ENCODE assay signal across 8 cellular contexts in the genomic region with DNA sequence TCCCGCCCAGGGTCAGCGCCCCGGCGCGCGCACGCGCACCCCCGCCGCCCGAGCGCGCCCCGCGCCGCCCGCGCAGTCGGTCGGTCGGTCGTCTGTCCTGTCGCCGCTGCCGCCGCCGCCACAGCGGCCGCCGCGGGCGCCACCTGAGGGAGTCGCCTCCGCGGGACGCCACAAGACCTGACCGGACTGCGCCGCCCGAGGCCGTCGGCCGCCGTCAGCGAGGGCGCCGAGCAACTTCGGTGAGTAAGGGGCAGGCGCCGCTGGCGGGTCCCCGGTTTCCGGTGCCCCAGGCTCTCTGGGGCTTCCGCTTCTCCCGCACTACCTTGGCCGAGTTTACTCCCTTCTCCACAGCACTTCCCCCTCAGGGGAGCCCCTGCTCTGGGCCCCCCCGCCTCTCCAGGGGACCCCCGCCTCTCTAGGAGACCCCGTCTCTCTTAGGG. TPM values are rescaled to one million over a fixed set of nuclear protein-coding genes. Genes with fewer than 3 reads are reported as not detected.
DNase-seq lines count a peak whose midpoint lies in the region; ATAC-seq and TF ChIP-seq lines count a peak whose summit lies in the region.

No MANE protein-coding gene starts in this region.

- intact Hi-C loops in upper lobe of right lung (cut with DNase I), result no loop called here

- H3K4me3 Mint-ChIP-seq in natural killer cell treated with Interleukin-12 subunit alpha and Interleukin-12 subunit beta and Interleukin-15 and Interleukin-18, amount 100 ng/mL, for 72 hours, result peak overlapping the region; percentile 100

- H3K27me3 ChIP-seq in duodenal mucosa (ENCODE audit: control insufficient read depth in 1 of 2, insufficient read depth in 2 of 2, low read length in 2 of 2), result no peaks in the 10 kb centered on the region
- H3K27me3 ChIP-seq in upper lobe of right lung, result no peaks in the 10 kb centered on the region

- DNase-seq in T-helper 1 cell (peak in 3 of 5 donors; percentile 41 to 57 (median 44)), upper lobe of right lung (no peak), dedifferentiated amniotic fluid mesenchymal stem cell (ENCODE audit: extremely low spot score) (no peak), kidney tubule cell (ENCODE audit: low spot score) (no peak)
- DNase-seq in natural killer cell treated with Interleukin-12 subunit alpha and Interleukin-12 subunit beta and Interleukin-15 and Interleukin-18, amount 100 ng/mL, for 72 hours (ENCODE audit: low spot score), result no peak

- H3K4me1 Mint-ChIP-seq in natural killer cell treated with Interleukin-12 subunit alpha and Interleukin-12 subunit beta and Interleukin-15 and Interleukin-18, amount 100 ng/mL, for 72 hours (ENCODE audit: low read depth in 2 of 2), result peaks cover 44 to 46% of the 10 kb centered on the region in 2 donors

- H3K4me1 ChIP-seq in duodenal mucosa (ENCODE audit: control insufficient read depth in 1 of 2, insufficient read depth in 2 of 2, low read length in 2 of 2) (peaks cover 30 to 45% of the 10 kb centered on the region in 2 donors), upper lobe of right lung (peaks cover 56% of the 10 kb centered on the region)

- H3K36me3 ChIP-seq in duodenal mucosa (ENCODE audit: control insufficient read depth in 1 of 2, insufficient read depth in 2 of 2, low read length in 2 of 2) (no peaks in the 10 kb centered on the region), upper lobe of right lung (no peaks in the 10 kb centered on the region)

- no peak for TF ChIP-seq CTCF in upper lobe of right lung (IDR thresholded peaks at IDR 0.05)

- peak overlapping the region; percentile 87 to 98 for H3K9ac ChIP-seq in duodenal mucosa (ENCODE audit: low read depth in 1 of 2, low read length in 2 of 2)

- no peaks in the 10 kb centered on the region for H3K36me3 Mint-ChIP-seq in natural killer cell treated with Interleukin-12 subunit alpha and Interleukin-12 subunit beta and Interleukin-15 and Interleukin-18, amount 100 ng/mL, for 72 hours

- H3K27ac Mint-ChIP-seq in natural killer cell treated with Interleukin-12 subunit alpha and Interleukin-12 subunit beta and Interleukin-15 and Interleukin-18, amount 100 ng/mL, for 72 hours, result peak overlapping the region; percentile 97 to 99

- peak overlapping the region; percentile 56 for H3K27ac ChIP-seq in duodenal mucosa (ENCODE audit: low read depth, low read length)
- H3K27ac ChIP-seq in upper lobe of right lung, result peak overlapping the region; percentile 92

- ATAC-seq in GM18870 (IDR thresholded peaks at IDR 0.05; ENCODE audit: unreplicated experiment) (peak; percentile 1), HG03045 (IDR thresholded peaks at IDR 0.05; ENCODE audit: unreplicated experiment) (peak; percentile 17), upper lobe of right lung (no peak)
- ATAC-seq in natural killer cell treated with Interleukin-12 subunit alpha and Interleukin-12 subunit beta and Interleukin-15 and Interleukin-18, amount 100 ng/mL, for 72 hours, result peak in 1 of 2 donors; percentile 55

- H3K9me3 ChIP-seq in duodenal mucosa (ENCODE audit: control insufficient read depth in 1 of 2, low read length in 2 of 2), result no peaks in the 10 kb centered on the region
- no peaks in the 10 kb centered on the region for H3K9me3 ChIP-seq in upper lobe of right lung

- H3K9me3 Mint-ChIP-seq in natural killer cell treated with Interleukin-12 subunit alpha and Interleukin-12 subunit beta and Interleukin-15 and Interleukin-18, amount 100 ng/mL, for 72 hours, result no peaks in the 10 kb centered on the region

- H3K4me3 ChIP-seq in duodenal mucosa (ENCODE audit: low read depth in 1 of 2, low read length in 2 of 2), result peak overlapping the region; percentile 71 to 86
- peak overlapping the region; percentile 85 for H3K4me3 ChIP-seq in upper lobe of right lung

- H3K27me3 Mint-ChIP-seq in natural killer cell treated with Interleukin-12 subunit alpha and Interleukin-12 subunit beta and Interleukin-15 and Interleukin-18, amount 100 ng/mL, for 72 hours, result no peaks in the 10 kb centered on the region

RNA-seq across cellular contexts. Expression of a gene that starts 19.6 kb away (rescaled TPM):
- 100 to 1,000 TPM; 171 to 224 TPM for total RNA-seq in natural killer cell treated with Interleukin-12 subunit alpha and Interleukin-12 subunit beta and Interleukin-15 and Interleukin-18, amount 100 ng/mL, for 72 hours
- 85.8 TPM for total RNA-seq in upper lobe of right lung

Comparison
In these comparisons a context has a peak if more than half of its experiments do, and no peak if none do; other contexts are left out.
1. DNase-seq: peak in T-helper 1 cell (3 of 5); none in natural killer cell treated with Interleukin-12 subunit alpha and Interleukin-12 subunit beta and Interleukin-15 and Interleukin-18, amount 100 ng/mL, for 72 hours (single experiment), upper lobe of right lung (single experiment), dedifferentiated amniotic fluid mesenchymal stem cell (single experiment) and kidney tubule cell (single experiment).